21 cellular contexts compared by ENCODE assay signal in the genomic region with DNA sequence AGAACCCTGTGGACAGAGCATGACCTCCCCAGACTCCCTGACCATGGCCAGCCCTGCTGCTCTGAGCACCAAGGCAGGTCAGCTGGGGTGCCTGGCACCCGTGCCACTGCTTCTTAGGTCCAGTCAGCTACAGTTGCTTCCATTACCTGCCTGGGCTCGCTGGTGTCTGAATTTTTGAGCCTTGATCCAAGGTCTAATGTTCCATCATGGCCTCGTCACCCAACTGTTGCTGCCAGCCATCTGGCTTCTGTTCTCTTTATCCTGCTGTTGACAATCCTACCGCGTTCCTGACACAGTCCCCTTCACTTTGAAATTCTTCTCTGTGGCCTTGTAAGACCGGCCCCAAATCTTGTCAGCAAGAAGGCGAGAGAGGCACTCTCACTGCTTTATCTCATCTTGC. TPM values are rescaled to one million over a fixed set of nuclear protein-coding genes. Genes with fewer than 3 reads are reported as not detected.
"Had no signal": no experiment of that assay in that cellular context is flagged by ENCODE, and none has a peak within 500 bp of the region (broad histone marks: within the 10 kb centered on the region; RNA-seq: fewer than 3 reads in every experiment).

No MANE protein-coding gene starts in this region.

- H3K27me3 ChIP-seq: brain microvascular endothelial cell, hepatocyte, SJSA1, spleen had no signal

- DNase-seq: activated CD4-positive, alpha-beta T cell treated with anti-CD3 and anti-CD28 coated beads, Interleukin-2, amount 50 U/mL, for 48 hours; activated CD8-positive, alpha-beta memory T cell treated with anti-CD3 and anti-CD28 coated beads, Interleukin-2, amount 10 ng/mL, durations not matched to agents 7 days and 5 days; activated gamma-delta T cell treated with Interleukin-2 at 50 U/mL for 16 hours; activated naive CD8-positive, alpha-beta T cell treated with anti-CD3 and anti-CD28 coated beads, Interleukin-2, amount 10 ng/mL, durations not matched to agents 7 days and 5 days; activated T-cell treated with anti-CD3 and anti-CD28 coated beads, Interleukin-2, amount 50 U/mL, for 4 hours; anterior cingulate cortex; brain microvascular endothelial cell; spleen; stimulated activated naive CD8-positive, alpha-beta T cell treated with anti-CD3 and anti-CD28 coated beads, Interleukin-15, amount 100 ng/mL, for 72 hours; SW 1271 had no signal

- H3K9me3 ChIP-seq: SJSA1, spleen had no signal

- H3K9me3 Mint-ChIP-seq: activated naive CD8-positive, alpha-beta T cell treated with anti-CD3 and anti-CD28 coated beads, Interleukin-2, amount 10 ng/mL, durations not matched to agents 7 days and 5 days; activated T-cell treated with anti-CD3 and anti-CD28 coated beads, Interleukin-2, amount 50 U/mL, for 4 hours; dendritic cell treated with granulocyte-macrophage colony-stimulating factor and Interleukin-4, amounts not matched to agents 40 ng/mL and 50 ng/mL, for 4 days; stimulated activated naive CD8-positive, alpha-beta T cell treated with anti-CD3 and anti-CD28 coated beads, Interleukin-15, amount 100 ng/mL, for 72 hours; T-helper 2 cell treated with Interferon-gamma antibody and Interleukin-4, amounts not matched to agents 5 μg/mL and 100 μg/mL, for 36 hours; type B pancreatic cell had no signal

- H3K27ac Mint-ChIP-seq: activated naive CD8-positive, alpha-beta T cell treated with anti-CD3 and anti-CD28 coated beads, Interleukin-2, amount 10 ng/mL, durations not matched to agents 7 days and 5 days; dendritic cell treated with granulocyte-macrophage colony-stimulating factor and Interleukin-4, amounts not matched to agents 40 ng/mL and 50 ng/mL, for 4 days; T-helper 2 cell treated with Interferon-gamma antibody and Interleukin-4, amounts not matched to agents 5 μg/mL and 100 μg/mL, for 36 hours; type B pancreatic cell had no signal

- H3K27ac ChIP-seq: brain microvascular endothelial cell, hepatocyte, SJSA1, spleen had no signal

- H3K27me3 Mint-ChIP-seq: activated CD8-positive, alpha-beta memory T cell treated with anti-CD3 and anti-CD28 coated beads, Interleukin-2, amount 10 ng/mL, durations not matched to agents 7 days and 5 days; activated naive CD8-positive, alpha-beta T cell treated with anti-CD3 and anti-CD28 coated beads, Interleukin-2, amount 10 ng/mL, durations not matched to agents 7 days and 5 days; dendritic cell treated with granulocyte-macrophage colony-stimulating factor and Interleukin-4, amounts not matched to agents 40 ng/mL and 50 ng/mL, for 4 days; progenitor cell of endocrine pancreas; stimulated activated naive CD8-positive, alpha-beta T cell treated with anti-CD3 and anti-CD28 coated beads, Interleukin-15, amount 100 ng/mL, for 72 hours; type B pancreatic cell had no signal

- ATAC-seq: activated CD8-positive, alpha-beta memory T cell treated with anti-CD3 and anti-CD28 coated beads, Interleukin-2, amount 10 ng/mL, durations not matched to agents 7 days and 5 days; activated T-cell treated with anti-CD3 and anti-CD28 coated beads, Interleukin-2, amount 50 U/mL, for 4 hours; sciatic nerve; stimulated activated naive CD8-positive, alpha-beta T cell treated with anti-CD3 and anti-CD28 coated beads, Interleukin-15, amount 100 ng/mL, for 72 hours had no signal

- H3K4me3 ChIP-seq: hepatocyte, SJSA1, spleen had no signal

- H3K4me1 ChIP-seq: SJSA1 had no signal

- H3K4me3 Mint-ChIP-seq: activated CD8-positive, alpha-beta memory T cell treated with anti-CD3 and anti-CD28 coated beads, Interleukin-2, amount 10 ng/mL, durations not matched to agents 7 days and 5 days; activated naive CD8-positive, alpha-beta T cell treated with anti-CD3 and anti-CD28 coated beads, Interleukin-2, amount 10 ng/mL, durations not matched to agents 7 days and 5 days; activated T-cell treated with anti-CD3 and anti-CD28 coated beads, Interleukin-2, amount 50 U/mL, for 4 hours; dendritic cell treated with granulocyte-macrophage colony-stimulating factor and Interleukin-4, amounts not matched to agents 40 ng/mL and 50 ng/mL, for 4 days; stimulated activated naive CD8-positive, alpha-beta T cell treated with anti-CD3 and anti-CD28 coated beads, Interleukin-15, amount 100 ng/mL, for 72 hours; T-helper 2 cell treated with Interferon-gamma antibody and Interleukin-4, amounts not matched to agents 5 μg/mL and 100 μg/mL, for 36 hours; type B pancreatic cell had no signal

RNA-seq across cellular contexts. Expression of a gene that starts 35.2 kb away (rescaled TPM):
- total RNA-seq: activated CD8-positive, alpha-beta memory T cell treated with anti-CD3 and anti-CD28 coated beads, Interleukin-2, amount 10 ng/mL, durations not matched to agents 7 days and 5 days; activated naive CD8-positive, alpha-beta T cell treated with anti-CD3 and anti-CD28 coated beads, Interleukin-2, amount 10 ng/mL, durations not matched to agents 7 days and 5 days; activated T-cell treated with anti-CD3 and anti-CD28 coated beads, Interleukin-2, amount 50 U/mL, for 4 hours; cerebellum; hepatocyte; omental fat pad; progenitor cell of endocrine pancreas; sciatic nerve; SJSA1; spleen; temporal lobe had no signal

RNA-seq across cellular contexts. Expression of a gene that starts 42.3 kb away (rescaled TPM):
- total RNA-seq: activated CD8-positive, alpha-beta memory T cell treated with anti-CD3 and anti-CD28 coated beads, Interleukin-2, amount 10 ng/mL, durations not matched to agents 7 days and 5 days; activated naive CD8-positive, alpha-beta T cell treated with anti-CD3 and anti-CD28 coated beads, Interleukin-2, amount 10 ng/mL, durations not matched to agents 7 days and 5 days; activated T-cell treated with anti-CD3 and anti-CD28 coated beads, Interleukin-2, amount 50 U/mL, for 4 hours; cerebellum; hepatocyte; liver; omental fat pad; progenitor cell of endocrine pancreas; sciatic nerve; SJSA1; spleen; temporal lobe had no signal
